Comparison of ENCODE assay signal across 29 cellular contexts in genomic region chr2:70956141-70956540, GRCh38. TPM values are rescaled to one million over a fixed set of nuclear protein-coding genes. Genes with fewer than 3 reads are reported as not detected.
"Had no signal": no experiment of that assay in that cellular context is flagged by ENCODE, and none has a peak within 500 bp of the region (broad histone marks: within the 10 kb centered on the region; RNA-seq: fewer than 3 reads in every experiment).

No MANE protein-coding gene starts in this region.

- H3K27ac Mint-ChIP-seq: activated B cell treated with CpG ODN at 0.5 μM for 24 hours; activated naive CD4-positive, alpha-beta T cell treated with anti-CD3 and anti-CD28 coated beads for 36 hours; activated naive CD4-positive, alpha-beta T cell treated with anti-CD3 and anti-CD28 coated beads, Interleukin-2, amount 50 U/mL, for 24 hours; activated naive CD8-positive, alpha-beta T cell treated with anti-CD3 and anti-CD28 coated beads for 36 hours; activated naive CD8-positive, alpha-beta T cell treated with anti-CD3 and anti-CD28 coated beads, Interleukin-2, amount 50 U/mL, for 24 hours; activated T-cell treated with anti-CD3 and anti-CD28 coated beads, Interleukin-2, amount 50 U/mL, for 72 hours; T-helper 2 cell treated with Interferon-gamma antibody and Interleukin-4, amounts not matched to agents 5 μg/mL and 100 μg/mL, for 36 hours had no signal

- H3K36me3 Mint-ChIP-seq: activated naive CD4-positive, alpha-beta T cell treated with anti-CD3 and anti-CD28 coated beads, Interleukin-2, amount 50 U/mL, for 24 hours; activated naive CD8-positive, alpha-beta T cell treated with anti-CD3 and anti-CD28 coated beads for 36 hours had no signal

- ATAC-seq: activated CD4-positive, CD25-positive, alpha-beta regulatory T cell treated with anti-CD3 and anti-CD28 coated beads, Interleukin-2, amount 50 U/mL, for 24 hours; activated naive CD8-positive, alpha-beta T cell treated with anti-CD3 and anti-CD28 coated beads, Interleukin-2, amount 50 U/mL, for 24 hours; activated T-cell treated with anti-CD3 and anti-CD28 coated beads, Interleukin-2, amount 50 U/mL, for 72 hours; body of pancreas; gastroesophageal sphincter; T-helper 17 cell had no signal

- H3K4me1 Mint-ChIP-seq: activated naive CD8-positive, alpha-beta T cell treated with anti-CD3 and anti-CD28 coated beads, Interleukin-2, amount 50 U/mL, for 24 hours had no signal

- DNase-seq: activated B cell treated with CpG ODN at 0.5 μM for 24 hours; activated CD4-positive, alpha-beta T cell treated with anti-CD3 and anti-CD28 coated beads for 48 hours; activated CD4-positive, alpha-beta T cell treated with anti-CD3 and anti-CD28 coated beads, Interleukin-2, amount 50 U/mL, for 1 hour; activated CD4-positive, alpha-beta T cell treated with anti-CD3 and anti-CD28 coated beads, Interleukin-2, amount 50 U/mL, for 48 hours; activated naive CD4-positive, alpha-beta T cell treated with anti-CD3 and anti-CD28 coated beads for 36 hours; activated naive CD8-positive, alpha-beta T cell treated with anti-CD3 and anti-CD28 coated beads for 36 hours; activated naive CD8-positive, alpha-beta T cell treated with anti-CD3 and anti-CD28 coated beads, Interleukin-2, amount 50 U/mL, for 24 hours; activated T-cell treated with anti-CD3 and anti-CD28 coated beads, Interleukin-2, amount 50 U/mL, for 1 hour; activated T-cell treated with anti-CD3 and anti-CD28 coated beads, Interleukin-2, amount 50 U/mL, for 72 hours; amygdala; body of pancreas; central memory CD4-positive, alpha-beta T cell; cerebellar nuclear complex; colonic mucosa; effector CD8-positive, alpha-beta T cell; esophagus squamous epithelium; foreskin melanocyte; T-helper 1 cell; T-helper 17 cell; T1000; WERI-Rb-1 had no signal

- H3K4me3 Mint-ChIP-seq: activated B cell treated with CpG ODN at 0.5 μM for 24 hours; activated naive CD4-positive, alpha-beta T cell treated with anti-CD3 and anti-CD28 coated beads for 36 hours; activated naive CD4-positive, alpha-beta T cell treated with anti-CD3 and anti-CD28 coated beads, Interleukin-2, amount 50 U/mL, for 24 hours; activated naive CD8-positive, alpha-beta T cell treated with anti-CD3 and anti-CD28 coated beads for 36 hours; activated naive CD8-positive, alpha-beta T cell treated with anti-CD3 and anti-CD28 coated beads, Interleukin-2, amount 50 U/mL, for 24 hours; activated T-cell treated with anti-CD3 and anti-CD28 coated beads, Interleukin-2, amount 50 U/mL, for 72 hours; T-helper 17 cell; T-helper 2 cell treated with Interferon-gamma antibody and Interleukin-4, amounts not matched to agents 5 μg/mL and 100 μg/mL, for 36 hours had no signal

- H3K9me3 Mint-ChIP-seq: activated B cell treated with CpG ODN at 0.5 μM for 24 hours; activated naive CD4-positive, alpha-beta T cell treated with anti-CD3 and anti-CD28 coated beads for 36 hours; activated naive CD4-positive, alpha-beta T cell treated with anti-CD3 and anti-CD28 coated beads, Interleukin-2, amount 50 U/mL, for 24 hours; activated naive CD8-positive, alpha-beta T cell treated with anti-CD3 and anti-CD28 coated beads for 36 hours; activated naive CD8-positive, alpha-beta T cell treated with anti-CD3 and anti-CD28 coated beads, Interleukin-2, amount 50 U/mL, for 24 hours; activated T-cell treated with anti-CD3 and anti-CD28 coated beads, Interleukin-2, amount 50 U/mL, for 72 hours; T-helper 2 cell treated with Interferon-gamma antibody and Interleukin-4, amounts not matched to agents 5 μg/mL and 100 μg/mL, for 36 hours had no signal

RNA-seq across cellular contexts. Expression of gene ATP6V1B1, which starts 20.4 kb away (rescaled TPM):
- total RNA-seq: activated B cell treated with CpG ODN at 0.5 μM for 24 hours; activated naive CD4-positive, alpha-beta T cell treated with anti-CD3 and anti-CD28 coated beads for 36 hours; activated naive CD8-positive, alpha-beta T cell treated with anti-CD3 and anti-CD28 coated beads for 36 hours; activated T-cell treated with anti-CD3 and anti-CD28 coated beads, Interleukin-2, amount 50 U/mL, for 72 hours; colonic mucosa; dermis microvascular lymphatic vessel endothelial cell; fibroblast of villous mesenchyme; glomerular endothelial cell; T-helper 17 cell had no signal

RNA-seq across cellular contexts. Expression of gene VAX2, which starts 55.8 kb away (rescaled TPM):
- total RNA-seq: activated B cell treated with CpG ODN at 0.5 μM for 24 hours; activated naive CD4-positive, alpha-beta T cell treated with anti-CD3 and anti-CD28 coated beads for 36 hours; activated naive CD8-positive, alpha-beta T cell treated with anti-CD3 and anti-CD28 coated beads for 36 hours; activated T-cell treated with anti-CD3 and anti-CD28 coated beads, Interleukin-2, amount 50 U/mL, for 72 hours; colonic mucosa; dermis microvascular lymphatic vessel endothelial cell; endothelial cell of umbilical vein; T-helper 17 cell had no signal
